9 cellular contexts compared by ENCODE assay signal in genomic region chr21:23452384-23453083, GRCh38.
DNase-seq lines count a peak whose midpoint lies in the region; ATAC-seq and TF ChIP-seq lines count a peak whose summit lies in the region.
"Had no signal": no experiment of that assay in that cellular context is flagged by ENCODE, and none has a peak within 500 bp of the region (broad histone marks: within the 10 kb centered on the region; RNA-seq: fewer than 3 reads in every experiment).

No MANE protein-coding gene starts in this region.

- peak; percentile 61 for ATAC-seq in GM21619 (IDR thresholded peaks at IDR 0.05; ENCODE audit: unreplicated experiment)
- ATAC-seq in esophagus mucosa: no peak

- H2AFZ ChIP-seq in MM.1S (ENCODE audit: low read length): peak overlapping the region; percentile 94

- H3K4me1 ChIP-seq in MM.1S (ENCODE audit: low read length): no peaks in the 10 kb centered on the region

- H3K9me3 ChIP-seq in MM.1S (replicated peaks; ENCODE audit: insufficient read depth, low read length): no peaks in the 10 kb centered on the region

- CTCF ChIA-PET in GM10248 (lab: Yijun Ruan, JAX): no interaction called here

- no peaks in the 10 kb centered on the region for H3K36me3 ChIP-seq in MM.1S (replicated peaks; ENCODE audit: insufficient read depth, low read length)

- peak overlapping the region; percentile 74; the same call in 1 of the 2 replicates for H3K4me2 ChIP-seq in MM.1S (ENCODE audit: low read depth, low read length)

- H3K4me3 Mint-ChIP-seq in T-helper 2 cell treated with Interferon-gamma antibody and Interleukin-4, amounts not matched to agents 5 μg/mL and 100 μg/mL, for 36 hours: no peak overlapping the region

- no peaks in the 10 kb centered on the region for H3K79me2 ChIP-seq in MM.1S (ENCODE audit: low read length)

- H3K9ac ChIP-seq in MM.1S (ENCODE audit: low read length): peak overlapping the region; percentile 25; the same call in 1 of the 2 replicates

- peak overlapping the region; percentile 62 for H3K4me3 ChIP-seq in MM.1S (ENCODE audit: low read length)

- H3K4me1 Mint-ChIP-seq in T-helper 2 cell treated with Interferon-gamma antibody and Interleukin-4, amounts not matched to agents 5 μg/mL and 100 μg/mL, for 36 hours (ENCODE audit: low read depth): no peaks in the 10 kb centered on the region

- no peaks in the 10 kb centered on the region for H4K20me1 ChIP-seq in MM.1S (ENCODE audit: insufficient read depth, low read length)

- DNase-seq in GM10248 (ENCODE audit: extremely low spot score): no peak
- DNase-seq in MM.1S: peak; percentile 68
- peak; percentile 86 for DNase-seq in islet precursor cell
- no peak for DNase-seq in glomerular visceral epithelial cell (ENCODE audit: extremely low spot score)
- no peak for DNase-seq in CD1c-positive myeloid dendritic cell (ENCODE audit: extremely low spot score)
- no peak for DNase-seq in T-helper 2 cell treated with Interferon-gamma antibody and Interleukin-4, amounts not matched to agents 5 μg/mL and 100 μg/mL, for 36 hours (ENCODE audit: low spot score)
- DNase-seq: midbrain had no signal

- H3K9me3 Mint-ChIP-seq in T-helper 2 cell treated with Interferon-gamma antibody and Interleukin-4, amounts not matched to agents 5 μg/mL and 100 μg/mL, for 36 hours: no peaks in the 10 kb centered on the region

- H3K27ac ChIP-seq in MM.1S (ENCODE audit: low read length): no peak overlapping the region

- no peaks in the 10 kb centered on the region for H3F3A ChIP-seq in MM.1S (ENCODE audit: insufficient read depth, low read length)

- H3K36me3 Mint-ChIP-seq in T-helper 2 cell treated with Interferon-gamma antibody and Interleukin-4, amounts not matched to agents 5 μg/mL and 100 μg/mL, for 36 hours (ENCODE audit: low read depth): no peaks in the 10 kb centered on the region

- H3K27me3 ChIP-seq in MM.1S (replicated peaks; ENCODE audit: insufficient read depth, low read length): no peaks in the 10 kb centered on the region

- peak; percentile 40 for TF ChIP-seq CTCF in GM10248 (IDR thresholded peaks at IDR 0.05; ENCODE audit: control extremely low read depth, extremely low read depth, low read depth, missing control alignments)
- TF ChIP-seq CTCF in MM.1S (IDR thresholded peaks at IDR 0.05; ENCODE audit: low read length): peak; percentile 66

- H3K9me2 ChIP-seq in MM.1S (replicated peaks; ENCODE audit: insufficient read depth, low read length): no peaks in the 10 kb centered on the region

- no peak overlapping the region for H3K27ac Mint-ChIP-seq in T-helper 2 cell treated with Interferon-gamma antibody and Interleukin-4, amounts not matched to agents 5 μg/mL and 100 μg/mL, for 36 hours

- POLR2A ChIA-PET in GM10248 (lab: Yijun Ruan, JAX): no interaction called here

- no peaks in the 10 kb centered on the region for H3K27me3 Mint-ChIP-seq in T-helper 2 cell treated with Interferon-gamma antibody and Interleukin-4, amounts not matched to agents 5 μg/mL and 100 μg/mL, for 36 hours (ENCODE audit: low read depth)

Comparison
In these comparisons a context has a peak if more than half of its experiments do, and no peak if none do; other contexts are left out.
1. DNase-seq: peak in MM.1S (single experiment) and islet precursor cell (single experiment); none in GM10248 (single experiment), glomerular visceral epithelial cell (single experiment), CD1c-positive myeloid dendritic cell (single experiment) and T-helper 2 cell treated with Interferon-gamma antibody and Interleukin-4, amounts not matched to agents 5 μg/mL and 100 μg/mL, for 36 hours (single experiment).